Comparison of ENCODE assay signal across 8 cellular contexts in genomic region chr19:33819875-33820781, GRCh38. TPM values are rescaled to one million over a fixed set of nuclear protein-coding genes. Genes with fewer than 3 reads are reported as not detected.
DNase-seq lines count a peak whose midpoint lies in the region; ATAC-seq and TF ChIP-seq lines count a peak whose summit lies in the region.

No MANE protein-coding gene starts in this region.

- H3K23ac ChIP-seq in trophoblast cell (ENCODE audit: low read length): no peak overlapping the region

- TF ChIP-seq CTCF in Panc1 (IDR thresholded peaks at IDR 0.05) (no peak), cardiac muscle cell (IDR thresholded peaks at IDR 0.05; ENCODE audit: low read depth, low read length) (no peak)

- H3K4me1 ChIP-seq in Panc1 (ENCODE audit: control insufficient read depth, insufficient read depth, low read length) (peaks cover 3% of the 10 kb centered on the region; the same call in 1 of the 2 replicates), cardiac muscle cell (ENCODE audit: low read depth) (no peaks in the 10 kb centered on the region), trophoblast cell (ENCODE audit: control insufficient read depth in 1 of 2, insufficient read depth in 2 of 2, low read length in 2 of 2) (peaks cover 7 to 11% of the 10 kb centered on the region in 2 experiments), aorta (ENCODE audit: control insufficient read depth in 1 of 2, insufficient read depth in 2 of 2, low read length in 2 of 2) (no peaks in the 10 kb centered on the region)

- peaks cover 40% of the 10 kb centered on the region for H3K4me1 Mint-ChIP-seq in activated naive CD4-positive, alpha-beta T cell treated with anti-CD3 and anti-CD28 coated beads, Interleukin-2, amount 10 ng/mL, durations not matched to agents 7 days and 5 days

- WGBS in trophoblast cell (ENCODE audit: extremely low coverage, insufficient coverage, insufficient read length): no CpG with 5 or more reads among the region's 61 CpGs
- 3 to 4% methylated on average over 45 to 61 of the region's 61 CpGs for WGBS in aorta, 2 donors

- H3K4me3 ChIP-seq in Panc1 (ENCODE audit: low read depth in 2 of 2, low read length in 2 of 2) (peak overlapping the region; percentile 24 to 53), cardiac muscle cell (peak overlapping the region; percentile 6), trophoblast cell (ENCODE audit: low read depth, low read length) (no peak overlapping the region), aorta (ENCODE audit: low read length in 2 of 2) (peak overlapping the region in 1 of 2 donors; percentile 27)

- peak overlapping the region; percentile 54 for H3K4me2 ChIP-seq in trophoblast cell (ENCODE audit: low read length)

- peaks cover 50% of the 10 kb centered on the region for H3K27me3 Mint-ChIP-seq in activated naive CD4-positive, alpha-beta T cell treated with anti-CD3 and anti-CD28 coated beads, Interleukin-2, amount 10 ng/mL, durations not matched to agents 7 days and 5 days

- H2BK12ac ChIP-seq in trophoblast cell (ENCODE audit: low read length): no peak overlapping the region

- no peaks in the 10 kb centered on the region for H3K79me2 ChIP-seq in trophoblast cell (ENCODE audit: control insufficient read depth, insufficient read depth, low read length, poor library complexity)

- H4K8ac ChIP-seq in trophoblast cell (ENCODE audit: low read depth, low read length): no peak overlapping the region

- H2BK120ac ChIP-seq in trophoblast cell (ENCODE audit: insufficient read depth, low read length, poor library complexity): no peak overlapping the region

- H3K18ac ChIP-seq in trophoblast cell (ENCODE audit: low read length): no peak overlapping the region

- H3K4me3 Mint-ChIP-seq in activated naive CD4-positive, alpha-beta T cell treated with anti-CD3 and anti-CD28 coated beads, Interleukin-2, amount 10 ng/mL, durations not matched to agents 7 days and 5 days: peak overlapping the region; percentile 75

- no TSS peak for BruUV-seq in Panc1 (replicated peaks; lab: Mats Ljungman, UMichigan)

- H3K36me3 ChIP-seq in Panc1 (ENCODE audit: control insufficient read depth, insufficient read depth, low read length): no peaks in the 10 kb centered on the region
- no peaks in the 10 kb centered on the region for H3K36me3 ChIP-seq in cardiac muscle cell
- no peaks in the 10 kb centered on the region for H3K36me3 ChIP-seq in trophoblast cell (ENCODE audit: control insufficient read depth in 1 of 2, insufficient read depth in 2 of 2, low read length in 2 of 2)
- no peaks in the 10 kb centered on the region for H3K36me3 ChIP-seq in aorta (ENCODE audit: control insufficient read depth in 1 of 2, insufficient read depth in 2 of 2, low read length in 1 of 2)

- intact Hi-C loops in Panc1 (cut with micrococcal nuclease; ENCODE audit: unreplicated experiment) (no loop called here), aorta (cut with DNase I) (loop anchor here in 1 of 2 donors (10.0 kb wide), 1 partner anchor 685 kb away; no protein-coding TSS in a partner anchor)

- H4K12ac ChIP-seq in trophoblast cell (ENCODE audit: low read depth, low read length): no peak overlapping the region

- ATAC-seq in GM21737 (IDR thresholded peaks at IDR 0.05; ENCODE audit: unreplicated experiment): peak; percentile 64
- peak; percentile 93 for ATAC-seq in Panc1
- ATAC-seq in aorta (ENCODE audit: low FRiP score): peak; percentile 85

- no peak overlapping the region for H4K91ac ChIP-seq in trophoblast cell (ENCODE audit: low read depth, low read length)

- CTCF ChIA-PET in Panc1 (lab: Charles Lee): no interaction called here
- CTCF ChIA-PET in activated naive CD4-positive, alpha-beta T cell treated with anti-CD3 and anti-CD28 coated beads, Interleukin-2, amount 10 ng/mL, durations not matched to agents 7 days and 5 days (lab: Charles Lee): interaction anchor here (1.1 to 3.6 kb wide), 5 partner anchors 15 to 276 kb away, joined by 4 to 12 read pairs (median 6); partner anchors contain the start of gene KCTD15

- no peaks in the 10 kb centered on the region for H3K79me1 ChIP-seq in trophoblast cell (ENCODE audit: low read length)

- H3K4ac ChIP-seq in trophoblast cell (ENCODE audit: low read depth, low read length): no peak overlapping the region

- no peak overlapping the region for H3K14ac ChIP-seq in trophoblast cell (ENCODE audit: low read length)

- H2AFZ ChIP-seq in trophoblast cell (ENCODE audit: insufficient read depth, low read length, poor library complexity): no peak overlapping the region

- H3K27ac Mint-ChIP-seq in activated naive CD4-positive, alpha-beta T cell treated with anti-CD3 and anti-CD28 coated beads, Interleukin-2, amount 10 ng/mL, durations not matched to agents 7 days and 5 days: peak overlapping the region; percentile 84

- no peaks in the 10 kb centered on the region for H3K9me3 ChIP-seq in Panc1 (ENCODE audit: control insufficient read depth, insufficient read depth, low read depth, low read length)
- H3K9me3 ChIP-seq in cardiac muscle cell (ENCODE audit: low read depth): no peaks in the 10 kb centered on the region
- H3K9me3 ChIP-seq in trophoblast cell (ENCODE audit: insufficient read depth, low read depth, low read length): no peaks in the 10 kb centered on the region
- peaks cover 2% of the 10 kb centered on the region for H3K9me3 ChIP-seq in aorta (ENCODE audit: control insufficient read depth, low read length)

- H3K36me3 Mint-ChIP-seq in activated naive CD4-positive, alpha-beta T cell treated with anti-CD3 and anti-CD28 coated beads, Interleukin-2, amount 10 ng/mL, durations not matched to agents 7 days and 5 days: no peaks in the 10 kb centered on the region

- H3K9me3 Mint-ChIP-seq in activated naive CD4-positive, alpha-beta T cell treated with anti-CD3 and anti-CD28 coated beads, Interleukin-2, amount 10 ng/mL, durations not matched to agents 7 days and 5 days: no peaks in the 10 kb centered on the region

- POLR2A ChIA-PET in Panc1 (lab: Charles Lee): no interaction called here

- no peak overlapping the region for H3K9ac ChIP-seq in trophoblast cell (ENCODE audit: low read length)

- no peak overlapping the region for H2AK5ac ChIP-seq in trophoblast cell (ENCODE audit: low read length)

- no peak overlapping the region for H2BK5ac ChIP-seq in trophoblast cell (ENCODE audit: low read depth, low read length, poor library complexity)

- in situ Hi-C loops in Panc1 (cut with HindIII; ENCODE audit: low pct_unique_long_range_greater_than_20kb, low sequenced_read_pairs): no loop called here

- H3K27ac ChIP-seq in Panc1 (ENCODE audit: low read length): 0 out of 2 replicates have a peak overlapping the region, but pooled peaks have one; percentile 18
- no peak overlapping the region for H3K27ac ChIP-seq in cardiac muscle cell
- H3K27ac ChIP-seq in trophoblast cell (ENCODE audit: low read depth, low read length): no peak overlapping the region
- no peak overlapping the region for H3K27ac ChIP-seq in aorta (ENCODE audit: low read depth in 1 of 2, low read length in 2 of 2)

- DNase-seq in A172 (ENCODE audit: low spot score) (peak; percentile 14), Panc1 (ENCODE audit: low read depth, low spot score) (no peak), cardiac muscle cell (ENCODE audit: low read depth in 1 of 2, low spot score in 1 of 2) (peak; percentile 63 to 91), trophoblast cell (peak; percentile 29 to 33), aorta (peak; percentile 92 to 93), NCI-H2196 treated with DMSO at 0.1 percent for 48 hours (lab: John Stamatoyannopoulos, UW; ENCODE audit: unreplicated experiment) (no peak)
- peak; percentile 83 for DNase-seq in activated naive CD4-positive, alpha-beta T cell treated with anti-CD3 and anti-CD28 coated beads, Interleukin-2, amount 10 ng/mL, durations not matched to agents 7 days and 5 days

- H3K27me3 ChIP-seq in Panc1 (ENCODE audit: control insufficient read depth, insufficient read depth, low read length): no peaks in the 10 kb centered on the region
- H3K27me3 ChIP-seq in cardiac muscle cell: no peaks in the 10 kb centered on the region
- H3K27me3 ChIP-seq in trophoblast cell (ENCODE audit: insufficient read depth, low read length): no peaks in the 10 kb centered on the region
- H3K27me3 ChIP-seq in aorta (ENCODE audit: control insufficient read depth in 1 of 2, insufficient read depth in 2 of 2, low read length in 1 of 2): no peaks in the 10 kb centered on the region

RNA-seq across cellular contexts. Expression of gene KCTD15, which starts 23.5 kb away (rescaled TPM):
- total RNA-seq in A172 (2014; rRNA removed; shearing (Covaris generic)): 4.6 and 7.8 TPM in 2 replicates
- total RNA-seq in Panc1 (2021; ENCODE audit: unreplicated experiment): 27.8 TPM
- 46.7 TPM for polyA plus RNA-seq in Panc1 (2012; ENCODE audit: insufficient read length)
- total RNA-seq in cardiac muscle cell: 136 and 161 TPM in 2 replicates
- polyA plus RNA-seq in cardiac muscle cell: 17.1 and 21.9 TPM in 2 replicates
- 13.5 and 14.1 TPM in 2 replicates for polyA plus RNA-seq in trophoblast cell (2013)
- 10 to 100 TPM; 39.3 to 45.6 TPM for total RNA-seq in aorta
- polyA plus RNA-seq in aorta: 10 to 100 TPM; 12.0 to 63.3 TPM

Comparison
In these comparisons a context has a peak if more than half of its experiments do, and no peak if none do; other contexts are left out.
1. DNase-seq: peak in A172 (single experiment), activated naive CD4-positive, alpha-beta T cell treated with anti-CD3 and anti-CD28 coated beads, Interleukin-2, amount 10 ng/mL, durations not matched to agents 7 days and 5 days (single experiment), cardiac muscle cell (2 of 2), trophoblast cell (2 of 2) and aorta (2 of 2); none in Panc1 (single experiment) and NCI-H2196 treated with DMSO at 0.1 percent for 48 hours (single experiment).
2. Peak in every context shown above with its lines, with median percentiles within 50 percentile points of each other: ATAC-seq.